Comparison of ENCODE assay signal across 8 cellular contexts in genomic region chr7:106425017-106425719, GRCh38.
DNase-seq lines count a peak whose midpoint lies in the region; ATAC-seq lines count a peak whose summit lies in the region.

No MANE protein-coding gene starts in this region.

- H3K4me1 Mint-ChIP-seq in central memory CD8-positive, alpha-beta T cell, result peaks cover 7% of the 10 kb centered on the region
- H3K4me1 Mint-ChIP-seq in stimulated activated effector memory CD8-positive, alpha-beta T cell treated with anti-CD3 and anti-CD28 coated beads, Interleukin-12 subunit alpha, Interleukin-12 subunit beta, amount 100 ng/mL, for 72 hours, result peaks cover 86% of the 10 kb centered on the region

- peak; percentile 69 for DNase-seq in DMS79 (lab: John Stamatoyannopoulos, UW)
- peak; percentile 78 for DNase-seq in HPDE6-E6E7 (ENCODE audit: extremely low spot score)
- peak; percentile 50 for DNase-seq in T1000 (lab: John Stamatoyannopoulos, UW)
- DNase-seq in central memory CD8-positive, alpha-beta T cell (ENCODE audit: low spot score in 2 of 2), result peak in 1 of 2 donors; percentile 16
- DNase-seq in midbrain (lab: John Stamatoyannopoulos, UW), result peak; percentile 18
- DNase-seq in stimulated activated effector memory CD8-positive, alpha-beta T cell treated with anti-CD3 and anti-CD28 coated beads, Interleukin-12 subunit alpha, Interleukin-12 subunit beta, amount 100 ng/mL, for 72 hours (ENCODE audit: low spot score in 2 of 2), result peak; percentile 51 to 85
- no peak for DNase-seq in OCI-M2 (lab: John Stamatoyannopoulos, UW; ENCODE audit: unreplicated experiment)

- H3K36me3 Mint-ChIP-seq in central memory CD8-positive, alpha-beta T cell (ENCODE audit: insufficient read depth), result no peaks in the 10 kb centered on the region
- no peaks in the 10 kb centered on the region for H3K36me3 Mint-ChIP-seq in stimulated activated effector memory CD8-positive, alpha-beta T cell treated with anti-CD3 and anti-CD28 coated beads, Interleukin-12 subunit alpha, Interleukin-12 subunit beta, amount 100 ng/mL, for 72 hours

- peak overlapping the region; percentile 24 for H3K27ac Mint-ChIP-seq in central memory CD8-positive, alpha-beta T cell (ENCODE audit: low read depth)
- peak overlapping the region; percentile 96 for H3K27ac Mint-ChIP-seq in stimulated activated effector memory CD8-positive, alpha-beta T cell treated with anti-CD3 and anti-CD28 coated beads, Interleukin-12 subunit alpha, Interleukin-12 subunit beta, amount 100 ng/mL, for 72 hours

- H3K4me3 Mint-ChIP-seq in central memory CD8-positive, alpha-beta T cell, result no peak overlapping the region
- H3K4me3 Mint-ChIP-seq in stimulated activated effector memory CD8-positive, alpha-beta T cell treated with anti-CD3 and anti-CD28 coated beads, Interleukin-12 subunit alpha, Interleukin-12 subunit beta, amount 100 ng/mL, for 72 hours, result peak overlapping the region; percentile 66

- no peaks in the 10 kb centered on the region for H3K9me3 Mint-ChIP-seq in central memory CD8-positive, alpha-beta T cell
- H3K9me3 Mint-ChIP-seq in stimulated activated effector memory CD8-positive, alpha-beta T cell treated with anti-CD3 and anti-CD28 coated beads, Interleukin-12 subunit alpha, Interleukin-12 subunit beta, amount 100 ng/mL, for 72 hours, result peaks cover 3% of the 10 kb centered on the region

- ATAC-seq in GM21381 (IDR thresholded peaks at IDR 0.05; ENCODE audit: unreplicated experiment), result peak; percentile 79
- peak; percentile 80 for ATAC-seq in central memory CD8-positive, alpha-beta T cell (replicated peaks; ENCODE audit: extremely low read depth, poor library complexity, severe bottlenecking)
- ATAC-seq in stimulated activated effector memory CD8-positive, alpha-beta T cell treated with anti-CD3 and anti-CD28 coated beads, Interleukin-12 subunit alpha, Interleukin-12 subunit beta, amount 100 ng/mL, for 72 hours, result peak; percentile 94

- H3K27me3 Mint-ChIP-seq in central memory CD8-positive, alpha-beta T cell, result peaks cover 11% of the 10 kb centered on the region
